In genomic region chr1:79353224-79353623, GRCh38 we compare ENCODE assay signal across 8 cellular contexts.
DNase-seq lines count a peak whose midpoint lies in the region; ATAC-seq lines count a peak whose summit lies in the region.

No MANE protein-coding gene starts in this region.

- ATAC-seq in GM19395 (IDR thresholded peaks at IDR 0.05; ENCODE audit: unreplicated experiment): peak; percentile 43

- DNase-seq in COLO829 (ENCODE audit: low spot score) (peak; percentile 29), NCI-H748 (lab: John Stamatoyannopoulos, UW; ENCODE audit: unreplicated experiment) (peak; percentile 47), fibroblast of gingiva (ENCODE audit: low read depth) (peak; percentile 40), pulmonary artery endothelial cell (ENCODE audit: low read depth, low spot score) (peak; percentile 22), activated gamma-delta T cell (lab: John Stamatoyannopoulos, UW) (no peak), NCI-H345 treated with DMSO at 0.1 percent for 48 hours (lab: John Stamatoyannopoulos, UW; ENCODE audit: unreplicated experiment) (no peak), GOT3 (lab: John Stamatoyannopoulos, UW) (no peak)

Comparison
In these comparisons a context has a peak if more than half of its experiments do, and no peak if none do; other contexts are left out.
1. DNase-seq: peak in COLO829 (single experiment), NCI-H748 (single experiment), fibroblast of gingiva (single experiment) and pulmonary artery endothelial cell (single experiment); none in activated gamma-delta T cell (single experiment), NCI-H345 treated with DMSO at 0.1 percent for 48 hours (single experiment) and GOT3 (single experiment).